ENCODE assay signal across 13 cellular contexts in genomic region chr9:126836216-126836615, GRCh38.
DNase-seq lines count a peak whose midpoint lies in the region; ATAC-seq and TF ChIP-seq lines count a peak whose summit lies in the region.
"Had no signal": no experiment of that assay in that cellular context is flagged by ENCODE, and none has a peak within 500 bp of the region (broad histone marks: within the 10 kb centered on the region; RNA-seq: fewer than 3 reads in every experiment).

No MANE protein-coding gene starts in this region.

- TF ChIP-seq CTCF in GM12865 (IDR thresholded peaks at IDR 0.05; ENCODE audit: insufficient read depth, low read depth, low read length, missing control alignments) (no peak), astrocyte of the cerebellum (IDR thresholded peaks at IDR 0.05; ENCODE audit: low read depth, low read length, missing control alignments) (no peak), nephron progenitor cell (IDR thresholded peaks at IDR 0.05) (no peak)

- H3K4me3 ChIP-seq in GM12865 (ENCODE audit: low read depth, low read length) (no peak overlapping the region), astrocyte of the cerebellum (ENCODE audit: low read depth, low read length) (no peak overlapping the region)
- H3K4me3 ChIP-seq: SJCRH30 had no signal

- no peaks in the 10 kb centered on the region for H3K9me3 Mint-ChIP-seq in nephron progenitor cell

- no peaks in the 10 kb centered on the region for H3K27me3 Mint-ChIP-seq in nephron progenitor cell (ENCODE audit: low read depth, poor library complexity)

- no peak overlapping the region for H3K4me3 Mint-ChIP-seq in nephron progenitor cell

- no peak for ATAC-seq in stimulated activated naive CD8-positive, alpha-beta T cell treated with anti-CD3 and anti-CD28 coated beads, Interleukin-15, Interleukin-2, amounts not matched to agents 100 U/mL and 50 U/mL, for 24 hours
- ATAC-seq: HepG2 had no signal

- H3K27ac Mint-ChIP-seq in nephron progenitor cell: peak overlapping the region; percentile 66

- peak; percentile 17 for DNase-seq in GM12865 (ENCODE audit: low read depth)
- DNase-seq in astrocyte of the cerebellum (ENCODE audit: low read depth): peak; percentile 54
- DNase-seq in nephron progenitor cell: no peak
- no peak for DNase-seq in stimulated activated naive CD8-positive, alpha-beta T cell treated with anti-CD3 and anti-CD28 coated beads, Interleukin-15, Interleukin-2, amounts not matched to agents 100 U/mL and 50 U/mL, for 24 hours
- DNase-seq in RPMI8226: no peak
- no peak for DNase-seq in activated gamma-delta T cell (lab: John Stamatoyannopoulos, UW)
- no peak for DNase-seq in activated naive CD4-positive, alpha-beta T cell treated with anti-CD3 and anti-CD28 coated beads, Interleukin-2, amount 50 U/mL, for 16 hours
- DNase-seq: MM.1S, NCI-H1930, NCI-H2171 treated with DMSO at 0.1 percent for 48 hours, NCI-H510A, SJCRH30 had no signal

- in situ Hi-C loops in astrocyte of the cerebellum (cut with HindIII; ENCODE audit: low sequenced_read_pairs): no loop called here

- H3K4me1 Mint-ChIP-seq in nephron progenitor cell: peaks cover 7% of the 10 kb centered on the region

- H3K36me3 Mint-ChIP-seq in nephron progenitor cell (ENCODE audit: low read depth): peaks cover 51% of the 10 kb centered on the region

Comparison
In these comparisons a context has a peak if more than half of its experiments do, and no peak if none do; other contexts are left out.
1. DNase-seq: peak in GM12865 (single experiment) and astrocyte of the cerebellum (single experiment); none in nephron progenitor cell (single experiment), stimulated activated naive CD8-positive, alpha-beta T cell treated with anti-CD3 and anti-CD28 coated beads, Interleukin-15, Interleukin-2, amounts not matched to agents 100 U/mL and 50 U/mL, for 24 hours (single experiment), RPMI8226 (single experiment), activated gamma-delta T cell (single experiment) and activated naive CD4-positive, alpha-beta T cell treated with anti-CD3 and anti-CD28 coated beads, Interleukin-2, amount 50 U/mL, for 16 hours (single experiment).